ENCODE assay signal across 12 cellular contexts in the genomic region with DNA sequence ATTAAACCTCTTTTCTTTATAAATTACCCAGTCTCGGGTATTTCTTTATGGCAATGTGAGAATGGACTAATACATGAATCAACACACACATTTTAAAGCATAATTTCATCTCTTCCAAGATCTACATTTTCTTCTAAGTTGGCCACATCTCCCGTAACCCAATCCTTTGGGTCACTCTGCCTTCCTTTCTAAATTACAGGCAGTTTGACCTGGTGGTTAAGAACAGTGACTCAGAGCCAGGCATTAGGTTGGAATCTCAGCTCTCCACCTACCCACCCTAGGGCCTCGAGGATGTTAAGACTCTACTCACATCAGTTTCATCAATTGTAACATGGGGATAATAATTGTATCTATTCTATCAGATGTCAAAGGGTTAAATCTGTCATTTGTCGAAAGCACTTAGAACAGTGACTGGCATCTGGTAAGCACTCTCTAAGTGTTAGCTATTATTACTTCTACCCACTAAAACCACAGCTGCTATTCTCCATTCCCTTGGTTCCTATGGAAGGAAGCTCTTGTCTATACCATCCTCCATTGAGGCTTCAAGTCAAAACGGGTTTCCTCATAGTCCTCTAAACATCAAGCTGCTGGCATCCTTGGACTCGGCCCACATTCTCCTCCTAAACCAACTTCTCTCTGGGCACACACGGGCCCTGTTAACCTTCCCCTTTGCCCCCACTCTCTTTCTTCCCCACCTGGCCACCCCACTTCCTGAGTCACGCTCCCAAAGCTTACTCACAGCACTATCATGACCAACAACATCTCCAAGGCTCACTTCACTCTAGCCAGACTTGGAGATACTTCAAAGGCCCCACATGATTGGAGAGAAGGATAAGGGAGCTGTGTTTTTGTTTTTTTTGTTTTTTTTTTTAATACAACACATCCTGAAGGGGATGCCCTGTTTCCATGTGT.
DNase-seq lines count a peak whose midpoint lies in the region; ATAC-seq and TF ChIP-seq lines count a peak whose summit lies in the region.
"Had no signal": no experiment of that assay in that cellular context is flagged by ENCODE, and none has a peak within 500 bp of the region (broad histone marks: within the 10 kb centered on the region; RNA-seq: fewer than 3 reads in every experiment).

No MANE protein-coding gene starts in this region.

- H3K27ac ChIP-seq in SJCRH30 (peak overlapping the region; percentile 77), gastroesophageal sphincter (peak overlapping the region; percentile 56 to 83 (median 73)), sigmoid colon (peak overlapping the region in 3 of 4 donors; percentile 6 to 68 (median 31)), spleen (peak overlapping the region in 3 of 8 donors; percentile 13 to 42 (median 31))
- H3K27ac ChIP-seq: pancreas had no signal

- TF ChIP-seq POLR2A in gastroesophageal sphincter (IDR thresholded peaks at IDR 0.05) (no peak), sigmoid colon (IDR thresholded peaks at IDR 0.05) (no peak), spleen (IDR thresholded peaks at IDR 0.05) (no peak)

- no peaks in the 10 kb centered on the region for H3K27me3 ChIP-seq in SJCRH30
- no peaks in the 10 kb centered on the region for H3K27me3 ChIP-seq in gastroesophageal sphincter
- H3K27me3 ChIP-seq in sigmoid colon, result no peaks in the 10 kb centered on the region
- H3K27me3 ChIP-seq in spleen (replicated peaks in 1 of 7), result no peaks in the 10 kb centered on the region
- H3K27me3 ChIP-seq: pancreas had no signal

- 67 to 75% methylated on average over 6 to 8 of the region's 8 CpGs for WGBS in gastroesophageal sphincter (ENCODE audit: low coverage in 1 of 2), 2 donors
- 79 to 86% methylated on average over 8 of the region's 8 CpGs for WGBS in sigmoid colon, 2 donors
- WGBS in spleen, 5 donors, result 59 to 74% (median 72%) methylated on average over 8 of the region's 8 CpGs

- TF ChIP-seq CTCF in gastroesophageal sphincter (IDR thresholded peaks at IDR 0.05), result no peak
- no peak for TF ChIP-seq CTCF in sigmoid colon (IDR thresholded peaks at IDR 0.05)
- TF ChIP-seq CTCF in spleen (IDR thresholded peaks at IDR 0.05 in 8 of 11, conservative IDR thresholded peaks at IDR 0.05 in 3 of 11), result no peak

- TF ChIP-seq EP300 in gastroesophageal sphincter (IDR thresholded peaks at IDR 0.05) (no peak), sigmoid colon (IDR thresholded peaks at IDR 0.05) (no peak)

- DNase-seq in HS-27A (ENCODE audit: low read depth) (peak; percentile 63), SJCRH30 (peak; percentile 17 to 31), sigmoid colon (no peak), activated gamma-delta T cell treated with Interleukin-2 at 50 U/mL for 16 hours (no peak), spleen (no peak), HK-2 (ENCODE audit: unreplicated experiment) (no peak)
- DNase-seq: activated CD4-positive, alpha-beta T cell treated with anti-CD3 and anti-CD28 coated beads, Interleukin-2, amount 50 U/mL, for 1 hour; dermis blood vessel endothelial cell; NCI-H1417; NK-92 treated with Interleukin-12 subunit alpha and Interleukin-12 subunit beta, amount 100 ng/mL, for 24 hours; pancreas had no signal

- H3K4me1 ChIP-seq in SJCRH30, result peaks cover 42% of the 10 kb centered on the region
- H3K4me1 ChIP-seq in gastroesophageal sphincter, result peaks cover 13 to 45% (median 16%) of the 10 kb centered on the region in 3 donors
- peaks cover 0 to 12% (median 5%) of the 10 kb centered on the region in 4 donors for H3K4me1 ChIP-seq in sigmoid colon
- H3K4me1 ChIP-seq in spleen, result peaks cover 0 to 37% (median 0%) of the 10 kb centered on the region in 6 donors

- peak overlapping the region; percentile 17; the same call in 1 of the 2 replicates for H3K4me3 ChIP-seq in SJCRH30
- H3K4me3 ChIP-seq in gastroesophageal sphincter, result no peak overlapping the region
- H3K4me3 ChIP-seq in sigmoid colon, result no peak overlapping the region
- no peak overlapping the region for H3K4me3 ChIP-seq in spleen
- H3K4me3 ChIP-seq: pancreas had no signal

- no peak for ATAC-seq in gastroesophageal sphincter
- ATAC-seq: pancreas had no signal

- intact Hi-C loops in sigmoid colon (cut with DNase I) (no loop called here), spleen (cut with DNase I; ENCODE audit: low total_unique reads) (no loop called here)

- H3K36me3 ChIP-seq in SJCRH30, result no peaks in the 10 kb centered on the region
- peaks cover 0 to 6% of the 10 kb centered on the region in 2 donors for H3K36me3 ChIP-seq in gastroesophageal sphincter
- H3K36me3 ChIP-seq in sigmoid colon, result peaks cover 0 to 6% (median 0%) of the 10 kb centered on the region in 4 donors
- peaks cover 0 to 9% (median 0%) of the 10 kb centered on the region in 6 donors for H3K36me3 ChIP-seq in spleen
- H3K36me3 ChIP-seq: pancreas had no signal

- H3K9me3 ChIP-seq in SJCRH30 (replicated peaks), result no peaks in the 10 kb centered on the region
- no peaks in the 10 kb centered on the region for H3K9me3 ChIP-seq in gastroesophageal sphincter
- H3K9me3 ChIP-seq in sigmoid colon, result no peaks in the 10 kb centered on the region
- no peaks in the 10 kb centered on the region for H3K9me3 ChIP-seq in spleen
- H3K9me3 ChIP-seq: pancreas had no signal

Comparison
In these comparisons a context has a peak if more than half of its experiments do, and no peak if none do; other contexts are left out.
1. DNase-seq: peak in HS-27A (single experiment) and SJCRH30 (2 of 2); none in sigmoid colon (single experiment), activated gamma-delta T cell treated with Interleukin-2 at 50 U/mL for 16 hours (single experiment), spleen (single experiment) and HK-2 (single experiment).